21 cellular contexts compared by ENCODE assay signal in genomic region chr16:86926146-86926545, GRCh38.
"Had no signal": no experiment of that assay in that cellular context is flagged by ENCODE, and none has a peak within 500 bp of the region (broad histone marks: within the 10 kb centered on the region; RNA-seq: fewer than 3 reads in every experiment).

No MANE protein-coding gene starts in this region.

- H3K9me3 Mint-ChIP-seq: activated naive CD8-positive, alpha-beta T cell treated with anti-CD3 and anti-CD28 coated beads, Interleukin-2, amount 10 ng/mL, durations not matched to agents 7 days and 5 days; activated T-cell treated with anti-CD3 and anti-CD28 coated beads, Interleukin-2, amount 50 U/mL, for 4 hours; stimulated activated memory B cell treated with anti-CD40 and anti-IgM and Interleukin-4, amounts not matched to agents 10 μg/mL and 1 μg/mL and 100 μg/mL, for 72 hours had no signal

- H3K4me3 Mint-ChIP-seq: activated naive CD4-positive, alpha-beta T cell treated with anti-CD3 and anti-CD28 coated beads for 36 hours; activated naive CD8-positive, alpha-beta T cell treated with anti-CD3 and anti-CD28 coated beads, Interleukin-2, amount 10 ng/mL, durations not matched to agents 7 days and 5 days; activated T-cell treated with anti-CD3 and anti-CD28 coated beads, Interleukin-2, amount 50 U/mL, for 4 hours; naive thymus-derived CD8-positive, alpha-beta T cell; stimulated activated memory B cell treated with anti-CD40 and anti-IgM and Interleukin-4, amounts not matched to agents 10 μg/mL and 1 μg/mL and 100 μg/mL, for 72 hours had no signal

- H3K36me3 Mint-ChIP-seq: activated naive CD8-positive, alpha-beta T cell treated with anti-CD3 and anti-CD28 coated beads, Interleukin-2, amount 10 ng/mL, durations not matched to agents 7 days and 5 days; naive thymus-derived CD8-positive, alpha-beta T cell; stimulated activated memory B cell treated with anti-CD40 and anti-IgM and Interleukin-4, amounts not matched to agents 10 μg/mL and 1 μg/mL and 100 μg/mL, for 72 hours had no signal

- H3K36me3 ChIP-seq: heart right ventricle, neutrophil, pancreas, stomach, suprapubic skin, tibial nerve had no signal

- H3K4me1 Mint-ChIP-seq: activated naive CD8-positive, alpha-beta T cell treated with anti-CD3 and anti-CD28 coated beads, Interleukin-2, amount 10 ng/mL, durations not matched to agents 7 days and 5 days; stimulated activated memory B cell treated with anti-CD40 and anti-IgM and Interleukin-4, amounts not matched to agents 10 μg/mL and 1 μg/mL and 100 μg/mL, for 72 hours had no signal

- H3K27ac Mint-ChIP-seq: activated naive CD4-positive, alpha-beta T cell treated with anti-CD3 and anti-CD28 coated beads for 36 hours; activated naive CD8-positive, alpha-beta T cell treated with anti-CD3 and anti-CD28 coated beads, Interleukin-2, amount 10 ng/mL, durations not matched to agents 7 days and 5 days; activated T-helper 2 cell treated with anti-CD3 and anti-CD28 coated beads, Interferon-gamma antibody, Interleukin-2, Interleukin-4, amounts not matched to agents 10 μg/mL and 5 μg/mL and 100 μg/mL, durations not matched to agents 14 hours and 24 hours and 36 hours; naive thymus-derived CD8-positive, alpha-beta T cell; stimulated activated memory B cell treated with anti-CD40 and anti-IgM and Interleukin-4, amounts not matched to agents 10 μg/mL and 1 μg/mL and 100 μg/mL, for 72 hours had no signal

- H3K27me3 ChIP-seq: pancreas had no signal

- H3K27ac ChIP-seq: heart right ventricle, neutrophil, pancreas, stomach, suprapubic skin, tibial nerve had no signal

- ATAC-seq: activated T-cell treated with anti-CD3 and anti-CD28 coated beads, Interleukin-2, amount 50 U/mL, for 4 hours; heart right ventricle; naive thymus-derived CD8-positive, alpha-beta T cell; pancreas; right cardiac atrium; stimulated activated memory B cell treated with anti-CD40 and anti-IgM and Interleukin-4, amounts not matched to agents 10 μg/mL and 1 μg/mL and 100 μg/mL, for 72 hours had no signal

- H3K4me3 ChIP-seq: heart right ventricle, pancreas, stomach, suprapubic skin, tibial nerve had no signal

- H3K4me1 ChIP-seq: pancreas had no signal

- DNase-seq: activated CD4-positive, alpha-beta T cell treated with anti-CD3 and anti-CD28 coated beads for 1 hour; activated CD8-positive, alpha-beta memory T cell treated with anti-CD3 and anti-CD28 coated beads, Interleukin-2, amount 50 U/mL, for 48 hours; activated naive CD4-positive, alpha-beta T cell treated with anti-CD3 and anti-CD28 coated beads for 36 hours; activated naive CD8-positive, alpha-beta T cell treated with anti-CD3 and anti-CD28 coated beads, Interleukin-2, amount 10 ng/mL, durations not matched to agents 7 days and 5 days; activated T-cell treated with anti-CD3 and anti-CD28 coated beads, Interleukin-2, amount 50 U/mL, for 4 hours; amniotic stem cell; heart right ventricle; islet precursor cell; left cardiac atrium; mesendoderm; pancreas; right cardiac atrium; stimulated activated CD4-positive, alpha-beta T cell treated with anti-CD3 and anti-CD28 coated beads, Interleukin-15, amount 100 ng/mL, for 24 hours; stomach; T-helper 1 cell had no signal

- H3K9me3 ChIP-seq: neutrophil, pancreas had no signal
